Comparison of ENCODE assay signal across 11 cellular contexts in the genomic region with DNA sequence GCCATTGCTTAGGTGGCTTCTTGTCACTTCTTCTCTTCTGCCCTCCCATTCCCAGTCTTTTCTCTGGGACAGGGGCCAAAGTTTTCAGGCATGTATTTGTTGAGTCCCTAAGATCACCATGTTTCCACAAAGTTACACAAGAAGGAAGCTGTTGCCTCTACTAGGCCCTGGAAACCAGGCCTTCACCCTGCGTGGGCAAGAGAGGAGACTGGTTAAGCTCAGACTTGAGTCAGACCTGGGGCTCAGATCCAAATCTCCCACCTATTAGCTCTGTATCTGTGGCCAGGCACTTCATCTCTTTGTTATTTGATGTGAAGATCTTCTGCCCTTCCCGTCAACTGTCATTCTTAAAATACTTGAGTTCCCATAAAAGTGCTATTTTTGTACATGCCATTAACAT.
DNase-seq lines count a peak whose midpoint lies in the region; ATAC-seq and TF ChIP-seq lines count a peak whose summit lies in the region.
"Had no signal": no experiment of that assay in that cellular context is flagged by ENCODE, and none has a peak within 500 bp of the region (broad histone marks: within the 10 kb centered on the region; RNA-seq: fewer than 3 reads in every experiment).

No MANE protein-coding gene starts in this region.

- no peak overlapping the region for H3K4me2 ChIP-seq in PC-3 (ENCODE audit: low read length)

- peaks cover 6% of the 10 kb centered on the region for H3K4me1 Mint-ChIP-seq in activated CD8-positive, alpha-beta T cell treated with anti-CD3 and anti-CD28 coated beads for 36 hours (ENCODE audit: low read depth)

- no peak for ATAC-seq in PC-3
- ATAC-seq in activated CD8-positive, alpha-beta T cell treated with anti-CD3 and anti-CD28 coated beads for 36 hours: no peak

- H2AFZ ChIP-seq in PC-3 (ENCODE audit: low read length): no peak overlapping the region

- no TSS peak for BruUV-seq in PC-3 (replicated peaks; lab: Mats Ljungman, UMichigan)

- peaks cover 8 to 50% of the 10 kb centered on the region in 2 donors for H3K4me1 ChIP-seq in thyroid gland
- H3K4me1 ChIP-seq in PC-3 (ENCODE audit: insufficient read depth, low read length): peaks cover 11% of the 10 kb centered on the region

- no peak overlapping the region for H3K27ac Mint-ChIP-seq in activated CD8-positive, alpha-beta T cell treated with anti-CD3 and anti-CD28 coated beads for 36 hours
- H3K27ac Mint-ChIP-seq: IgD-negative memory B cell had no signal

- peak overlapping the region in 2 of 3 donors; percentile 50 to 52 for H3K27ac ChIP-seq in thyroid gland
- H3K27ac ChIP-seq in PC-3 (ENCODE audit: low read length): no peak overlapping the region
- H3K27ac ChIP-seq: SJCRH30 had no signal

- H3K9me3 ChIP-seq in thyroid gland: no peaks in the 10 kb centered on the region
- H3K9me3 ChIP-seq in PC-3 (ENCODE audit: low read length): no peaks in the 10 kb centered on the region
- H3K9me3 ChIP-seq: SJCRH30 had no signal

- H4K20me1 ChIP-seq in PC-3 (ENCODE audit: low read length): no peaks in the 10 kb centered on the region

- TF ChIP-seq POLR2A in thyroid gland (IDR thresholded peaks at IDR 0.05): no peak

- H3K27me3 ChIP-seq in thyroid gland (no peaks in the 10 kb centered on the region), PC-3 (ENCODE audit: low read length) (no peaks in the 10 kb centered on the region)
- H3K27me3 ChIP-seq: SJCRH30 had no signal

- no peak overlapping the region for H3K9ac ChIP-seq in PC-3 (ENCODE audit: low read length)

- no peak overlapping the region for H3K4me3 ChIP-seq in thyroid gland (replicated peaks in 1 of 3)
- no peak overlapping the region for H3K4me3 ChIP-seq in PC-3 (ENCODE audit: low read length)
- H3K4me3 ChIP-seq: SJCRH30 had no signal

- DNase-seq in GM04503 (ENCODE audit: low read depth): peak; percentile 77
- peak; percentile 91 for DNase-seq in amniotic epithelial cell (ENCODE audit: low read depth)
- DNase-seq in iris pigment epithelial cell (ENCODE audit: low read depth): peak; percentile 89
- no peak for DNase-seq in thyroid gland
- DNase-seq in PC-3: no peak
- no peak for DNase-seq in activated CD8-positive, alpha-beta T cell treated with anti-CD3 and anti-CD28 coated beads for 36 hours
- no peak for DNase-seq in GM19238 (ENCODE audit: insufficient read length, low spot score)
- DNase-seq: mesendoderm, NCI-H1694, SJCRH30 had no signal

- no peaks in the 10 kb centered on the region for H3K36me3 ChIP-seq in thyroid gland
- no peaks in the 10 kb centered on the region for H3K36me3 ChIP-seq in PC-3 (ENCODE audit: low read depth, low read length)
- H3K36me3 ChIP-seq: SJCRH30 had no signal

- H3K36me3 Mint-ChIP-seq in activated CD8-positive, alpha-beta T cell treated with anti-CD3 and anti-CD28 coated beads for 36 hours (ENCODE audit: low read depth): no peaks in the 10 kb centered on the region
- H3K36me3 Mint-ChIP-seq: IgD-negative memory B cell had no signal

- 82 to 90% methylated on average over 2 of the region's 2 CpGs for WGBS in thyroid gland, 2 donors

- H3K4me3 Mint-ChIP-seq in activated CD8-positive, alpha-beta T cell treated with anti-CD3 and anti-CD28 coated beads for 36 hours: no peak overlapping the region
- H3K4me3 Mint-ChIP-seq: IgD-negative memory B cell had no signal

- H3K27me3 Mint-ChIP-seq in activated CD8-positive, alpha-beta T cell treated with anti-CD3 and anti-CD28 coated beads for 36 hours: peaks cover 15% of the 10 kb centered on the region

- no peaks in the 10 kb centered on the region for H3K9me3 Mint-ChIP-seq in activated CD8-positive, alpha-beta T cell treated with anti-CD3 and anti-CD28 coated beads for 36 hours

- H3F3A ChIP-seq in PC-3 (ENCODE audit: low read length, unreplicated experiment): no peaks in the 10 kb centered on the region

- no peaks in the 10 kb centered on the region for H3K79me2 ChIP-seq in PC-3 (ENCODE audit: low read length)

- POLR2A ChIA-PET in PC-3 (lab: Charles Lee; ENCODE audit: unreplicated experiment): no interaction called here
- POLR2A ChIA-PET in activated CD8-positive, alpha-beta T cell treated with anti-CD3 and anti-CD28 coated beads for 36 hours (lab: Charles Lee): no interaction called here

- intact Hi-C loops in thyroid gland (cut with DNase I): no loop called here
- intact Hi-C loops in PC-3 (cut with micrococcal nuclease): no loop called here
- intact Hi-C loops in activated CD8-positive, alpha-beta T cell treated with anti-CD3 and anti-CD28 coated beads for 36 hours (cut with micrococcal nuclease): no loop called here

- TF ChIP-seq CTCF in thyroid gland (IDR thresholded peaks at IDR 0.05): no peak
- no peak for TF ChIP-seq CTCF in PC-3 (conservative IDR thresholded peaks at IDR 0.05; ENCODE audit: low read depth, low read length)
- no peak for TF ChIP-seq CTCF in activated CD8-positive, alpha-beta T cell treated with anti-CD3 and anti-CD28 coated beads for 36 hours (IDR thresholded peaks at IDR 0.05)

- no peaks in the 10 kb centered on the region for H3K9me2 ChIP-seq in PC-3 (replicated peaks; ENCODE audit: low read length)

- CTCF ChIA-PET in PC-3 (lab: Charles Lee): no interaction called here
- CTCF ChIA-PET in activated CD8-positive, alpha-beta T cell treated with anti-CD3 and anti-CD28 coated beads for 36 hours (lab: Charles Lee): no interaction called here

Comparison
In these comparisons a context has a peak if more than half of its experiments do, and no peak if none do; other contexts are left out.
1. DNase-seq: peak in GM04503 (single experiment), amniotic epithelial cell (single experiment) and iris pigment epithelial cell (single experiment); none in thyroid gland (0 of 2), PC-3 (single experiment), activated CD8-positive, alpha-beta T cell treated with anti-CD3 and anti-CD28 coated beads for 36 hours (single experiment) and GM19238 (single experiment).